Comparison of ENCODE assay signal across 8 cellular contexts in the genomic region with DNA sequence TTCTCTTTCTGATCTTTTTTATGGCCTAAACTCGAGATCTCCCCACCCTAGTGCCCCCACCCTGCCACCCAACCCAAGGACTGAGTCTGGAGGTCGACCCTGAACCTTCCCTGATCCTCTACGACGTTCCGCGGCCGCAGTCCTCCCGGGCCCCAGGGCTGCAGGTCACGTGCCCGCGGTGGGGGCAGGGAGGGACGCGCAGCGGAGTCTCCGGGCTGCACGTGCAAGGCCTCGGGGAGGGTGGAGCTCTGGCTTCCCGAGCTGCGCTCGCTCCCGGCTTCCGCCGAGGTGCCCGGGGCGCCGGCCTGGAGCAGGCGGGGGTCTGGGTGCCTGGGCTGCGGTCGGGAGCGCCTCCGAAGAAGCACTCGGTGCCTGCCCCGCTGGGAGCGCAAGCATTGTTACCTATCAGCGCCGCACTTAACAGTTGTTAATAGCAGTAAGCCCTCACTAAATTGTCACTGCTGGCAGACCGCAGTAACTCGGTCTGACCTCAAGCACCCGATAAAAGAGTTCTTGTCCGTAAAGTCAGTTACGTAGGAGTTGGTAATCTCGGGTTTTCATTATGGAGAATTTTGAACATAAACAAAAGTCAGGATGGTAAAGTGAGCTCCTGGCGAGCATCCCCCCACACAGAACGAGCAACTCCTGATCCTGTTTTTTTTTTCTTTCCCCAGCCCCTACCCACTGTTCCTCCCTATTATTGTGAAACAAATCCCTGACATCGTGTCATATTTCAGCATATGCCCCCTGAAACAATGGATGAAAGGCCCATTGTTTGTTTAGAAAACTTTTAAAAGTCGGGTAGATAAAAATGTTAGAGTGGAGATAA.
DNase-seq lines count a peak whose midpoint lies in the region; FAIRE-seq and TF ChIP-seq lines count a peak whose summit lies in the region.

No MANE protein-coding gene starts in this region.

- WGBS in esophagus, 2 donors = 4% methylated on average over 46 of the region's 46 CpGs

- H3K36me3 ChIP-seq in esophagus (ENCODE audit: control insufficient read depth in 2 of 2, insufficient read depth in 2 of 2, low read length in 1 of 2) (no peaks in the 10 kb centered on the region), mucosa of rectum (ENCODE audit: control insufficient read depth in 2 of 2, insufficient read depth in 2 of 2, low read length in 2 of 2) (no peaks in the 10 kb centered on the region)

- H3K4me1 ChIP-seq in esophagus (ENCODE audit: control insufficient read depth in 2 of 2, insufficient read depth in 2 of 2, low read length in 1 of 2) = peaks cover 0 to 3% of the 10 kb centered on the region in 2 donors
- H3K4me1 ChIP-seq in mucosa of rectum (ENCODE audit: control insufficient read depth in 2 of 2, insufficient read depth in 2 of 2, low read length in 2 of 2) = peaks cover 5 to 9% of the 10 kb centered on the region in 2 donors

- peak; percentile 84 for FAIRE-seq in GM19239 (lab: Jason Lieb, UNC)

- H3K27ac ChIP-seq in esophagus (ENCODE audit: low read depth in 2 of 2, low read length in 1 of 2) = peak overlapping the region; percentile 95 to 98
- H3K27ac ChIP-seq in mucosa of rectum (ENCODE audit: low read depth in 2 of 2, low read length in 2 of 2) = peak overlapping the region; percentile 97 to 98

- H3K27me3 ChIP-seq in esophagus (ENCODE audit: control insufficient read depth in 1 of 2, insufficient read depth in 2 of 2, low read length in 2 of 2) (no peaks in the 10 kb centered on the region), mucosa of rectum (ENCODE audit: control insufficient read depth in 2 of 2, insufficient read depth in 2 of 2, low read length in 2 of 2) (no peaks in the 10 kb centered on the region)

- no peaks in the 10 kb centered on the region for H3K9me3 ChIP-seq in esophagus (ENCODE audit: control insufficient read depth in 2 of 2, insufficient read depth in 1 of 2, low read depth in 1 of 2, low read length in 1 of 2)
- no peaks in the 10 kb centered on the region for H3K9me3 ChIP-seq in mucosa of rectum (ENCODE audit: control insufficient read depth in 2 of 2, low read length in 2 of 2)

- H3K4me3 ChIP-seq in esophagus (ENCODE audit: low read depth in 1 of 2, low read length in 2 of 2) (peak overlapping the region; percentile 60 to 66), mucosa of rectum (ENCODE audit: low read length in 2 of 2) (peak overlapping the region; percentile 67 to 84)

- no peak for TF ChIP-seq CTCF in AG09319 (IDR thresholded peaks at IDR 0.05; ENCODE audit: low read depth, low read length)

- DNase-seq in AG09319 (ENCODE audit: extremely low read depth, low read depth) = peak; percentile 75
- DNase-seq in GM19239 (ENCODE audit: insufficient read length, low spot score) = peak; percentile 57
- peak; percentile 75 for DNase-seq in HuH-7.5 (ENCODE audit: low spot score)
- peak; percentile 86 to 88 for DNase-seq in activated T-cell treated with anti-CD3 and anti-CD28 coated beads, Interleukin-2, amount 50 U/mL, for 48 hours
- DNase-seq in stimulated activated CD8-positive, alpha-beta memory T cell treated with anti-CD3 and anti-CD28 coated beads, Interleukin-2, amount 100 ng/mL, for 48 hours (ENCODE audit: low read depth in 2 of 2) = peak; percentile 60 to 75

- H3K9ac ChIP-seq in mucosa of rectum (ENCODE audit: low read depth in 1 of 2, low read length in 2 of 2) = peak overlapping the region; percentile 79

TF ChIP-seq in PFSK-1, 5 proteins besides CTCF, POLR2A, EP300 and RAD21:
- TF ChIP-seq, protein P1, sequence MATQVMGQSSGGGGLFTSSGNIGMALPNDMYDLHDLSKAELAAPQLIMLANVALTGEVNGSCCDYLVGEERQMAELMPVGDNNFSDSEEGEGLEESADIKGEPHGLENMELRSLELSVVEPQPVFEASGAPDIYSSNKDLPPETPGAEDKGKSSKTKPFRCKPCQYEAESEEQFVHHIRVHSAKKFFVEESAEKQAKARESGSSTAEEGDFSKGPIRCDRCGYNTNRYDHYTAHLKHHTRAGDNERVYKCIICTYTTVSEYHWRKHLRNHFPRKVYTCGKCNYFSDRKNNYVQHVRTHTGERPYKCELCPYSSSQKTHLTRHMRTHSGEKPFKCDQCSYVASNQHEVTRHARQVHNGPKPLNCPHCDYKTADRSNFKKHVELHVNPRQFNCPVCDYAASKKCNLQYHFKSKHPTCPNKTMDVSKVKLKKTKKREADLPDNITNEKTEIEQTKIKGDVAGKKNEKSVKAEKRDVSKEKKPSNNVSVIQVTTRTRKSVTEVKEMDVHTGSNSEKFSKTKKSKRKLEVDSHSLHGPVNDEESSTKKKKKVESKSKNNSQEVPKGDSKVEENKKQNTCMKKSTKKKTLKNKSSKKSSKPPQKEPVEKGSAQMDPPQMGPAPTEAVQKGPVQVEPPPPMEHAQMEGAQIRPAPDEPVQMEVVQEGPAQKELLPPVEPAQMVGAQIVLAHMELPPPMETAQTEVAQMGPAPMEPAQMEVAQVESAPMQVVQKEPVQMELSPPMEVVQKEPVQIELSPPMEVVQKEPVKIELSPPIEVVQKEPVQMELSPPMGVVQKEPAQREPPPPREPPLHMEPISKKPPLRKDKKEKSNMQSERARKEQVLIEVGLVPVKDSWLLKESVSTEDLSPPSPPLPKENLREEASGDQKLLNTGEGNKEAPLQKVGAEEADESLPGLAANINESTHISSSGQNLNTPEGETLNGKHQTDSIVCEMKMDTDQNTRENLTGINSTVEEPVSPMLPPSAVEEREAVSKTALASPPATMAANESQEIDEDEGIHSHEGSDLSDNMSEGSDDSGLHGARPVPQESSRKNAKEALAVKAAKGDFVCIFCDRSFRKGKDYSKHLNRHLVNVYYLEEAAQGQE (IDR thresholded peaks at IDR 0.05; ENCODE audit: insufficient read depth in 1 of 2, low read depth in 2 of 2, low read length in 2 of 2) = no peak
- TF ChIP-seq POLR2AphosphoS5 (IDR thresholded peaks at IDR 0.05; ENCODE audit: low read depth, low read length) = peak; percentile 56; the same call in 1 of the 2 replicates
- TF ChIP-seq SIN3A (IDR thresholded peaks at IDR 0.05; ENCODE audit: borderline replicate concordance, insufficient read depth, low read length) = no peak
- 0 out of 2 replicates have a peak, but pooled peaks have one; percentile 28 for TF ChIP-seq TAF1 (IDR thresholded peaks at IDR 0.05; ENCODE audit: borderline replicate concordance, insufficient read depth, low read length)
- TF ChIP-seq FOXP2 (optimal IDR thresholded peaks at IDR 0.05; ENCODE audit: borderline replicate concordance, extremely low read depth, extremely low read length, insufficient read depth) = peak; percentile 99

Comparison
In these comparisons a context has a peak if more than half of its experiments do, and no peak if none do; other contexts are left out.
1. Peak in every context shown above with its lines: DNase-seq, H3K4me3 ChIP-seq and H3K27ac ChIP-seq.